22 cellular contexts compared by ENCODE assay signal in genomic region chr11:83026229-83026628, GRCh38.
"Had no signal": no experiment of that assay in that cellular context is flagged by ENCODE, and none has a peak within 500 bp of the region (broad histone marks: within the 10 kb centered on the region; RNA-seq: fewer than 3 reads in every experiment).

No MANE protein-coding gene starts in this region.

- DNase-seq: cortex of kidney; effector memory CD4-positive, alpha-beta T cell; glutamatergic neuron; immature natural killer cell; kidney; left colon; mammary epithelial cell; mucosa of descending colon; natural killer cell; posterior cingulate gyrus; small intestine; stimulated activated CD4-positive, alpha-beta T cell treated with anti-CD3 and anti-CD28 coated beads, Interleukin-12 subunit alpha, Interleukin-12 subunit beta, amount 100 ng/mL, for 4 hours; stimulated activated naive CD4-positive, alpha-beta T cell treated with Interleukin-2 at 50 U/mL for 16 hours; tibial artery; upper lobe of left lung; uterus had no signal

- H3K4me3 ChIP-seq: mucosa of descending colon, right atrium auricular region, suprapubic skin, tibial artery, upper lobe of left lung, uterus had no signal

- H3K4me3 Mint-ChIP-seq: immature natural killer cell, natural killer cell, neural crest cell had no signal

- H3K27me3 ChIP-seq: right atrium auricular region, suprapubic skin, tibial artery, upper lobe of left lung, uterus had no signal

- H3K27ac ChIP-seq: right atrium auricular region, suprapubic skin, tibial artery, upper lobe of left lung, uterus had no signal

- H3K36me3 ChIP-seq: right atrium auricular region, suprapubic skin, tibial artery, upper lobe of left lung, uterus had no signal

- H3K4me1 ChIP-seq: uterus had no signal

- H3K27ac Mint-ChIP-seq: immature natural killer cell, natural killer cell had no signal

- H3K9me3 ChIP-seq: mucosa of descending colon, right atrium auricular region, suprapubic skin, tibial artery, upper lobe of left lung, uterus had no signal

- H3K9me3 Mint-ChIP-seq: natural killer cell, neural crest cell had no signal

- ATAC-seq: esophagus mucosa, left colon, natural killer cell had no signal

- FAIRE-seq: endometrium, frontal cortex, kidney, small intestine had no signal
